1 cellular context compared by ENCODE assay signal in the genomic region with DNA sequence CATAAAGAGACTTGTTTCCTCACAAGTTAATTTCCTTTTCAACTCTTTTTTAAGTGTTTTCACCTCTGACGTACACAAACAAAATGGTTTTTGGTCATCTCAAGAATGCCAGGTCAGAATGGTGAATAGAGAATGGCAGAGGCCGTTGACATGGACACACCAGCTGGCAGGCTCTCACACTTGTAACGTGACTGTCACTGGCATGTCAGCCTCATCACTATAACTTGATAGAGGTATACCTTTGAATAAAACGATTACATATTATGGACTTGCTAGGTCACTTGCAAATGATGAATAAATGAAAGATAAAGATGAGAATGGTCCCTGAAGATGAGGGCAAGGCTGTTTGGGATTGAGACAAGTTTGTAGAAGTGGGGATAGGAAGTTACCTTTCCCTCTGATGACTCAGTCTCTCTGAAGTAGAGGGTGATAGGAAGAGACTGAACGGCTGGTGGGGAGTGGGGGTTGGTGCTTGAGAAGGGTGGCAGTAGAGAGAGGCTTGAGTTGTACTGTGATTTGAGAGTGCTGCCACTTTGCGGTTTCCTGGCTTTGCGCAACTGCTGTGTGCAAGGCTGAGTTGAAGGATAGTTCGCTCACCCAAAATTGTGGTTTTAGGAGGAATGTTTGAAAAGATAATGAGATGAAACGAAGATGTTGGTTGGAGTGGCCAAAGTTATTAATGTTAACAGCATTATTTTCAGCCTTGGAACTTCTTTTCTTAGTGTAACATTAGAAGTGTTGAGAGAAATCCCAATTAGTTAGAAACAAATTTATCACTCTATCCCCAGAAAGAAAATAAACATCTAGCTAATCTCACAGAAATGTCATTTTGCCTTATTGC.
TF ChIP-seq lines count a peak whose summit lies in the region.

No MANE protein-coding gene starts in this region.

TF ChIP-seq in K562, 482 proteins besides CTCF, POLR2A, EP300 and RAD21 (continued from another document and continues in another):
- TF ChIP-seq CBFB (CRISPR knock-in tag; IDR thresholded peaks at IDR 0.05): no peak
- peak; percentile 50; the same call in 1 of the 2 replicates for TF ChIP-seq SOX6 (IDR thresholded peaks at IDR 0.05)
- TF ChIP-seq, protein P1, sequence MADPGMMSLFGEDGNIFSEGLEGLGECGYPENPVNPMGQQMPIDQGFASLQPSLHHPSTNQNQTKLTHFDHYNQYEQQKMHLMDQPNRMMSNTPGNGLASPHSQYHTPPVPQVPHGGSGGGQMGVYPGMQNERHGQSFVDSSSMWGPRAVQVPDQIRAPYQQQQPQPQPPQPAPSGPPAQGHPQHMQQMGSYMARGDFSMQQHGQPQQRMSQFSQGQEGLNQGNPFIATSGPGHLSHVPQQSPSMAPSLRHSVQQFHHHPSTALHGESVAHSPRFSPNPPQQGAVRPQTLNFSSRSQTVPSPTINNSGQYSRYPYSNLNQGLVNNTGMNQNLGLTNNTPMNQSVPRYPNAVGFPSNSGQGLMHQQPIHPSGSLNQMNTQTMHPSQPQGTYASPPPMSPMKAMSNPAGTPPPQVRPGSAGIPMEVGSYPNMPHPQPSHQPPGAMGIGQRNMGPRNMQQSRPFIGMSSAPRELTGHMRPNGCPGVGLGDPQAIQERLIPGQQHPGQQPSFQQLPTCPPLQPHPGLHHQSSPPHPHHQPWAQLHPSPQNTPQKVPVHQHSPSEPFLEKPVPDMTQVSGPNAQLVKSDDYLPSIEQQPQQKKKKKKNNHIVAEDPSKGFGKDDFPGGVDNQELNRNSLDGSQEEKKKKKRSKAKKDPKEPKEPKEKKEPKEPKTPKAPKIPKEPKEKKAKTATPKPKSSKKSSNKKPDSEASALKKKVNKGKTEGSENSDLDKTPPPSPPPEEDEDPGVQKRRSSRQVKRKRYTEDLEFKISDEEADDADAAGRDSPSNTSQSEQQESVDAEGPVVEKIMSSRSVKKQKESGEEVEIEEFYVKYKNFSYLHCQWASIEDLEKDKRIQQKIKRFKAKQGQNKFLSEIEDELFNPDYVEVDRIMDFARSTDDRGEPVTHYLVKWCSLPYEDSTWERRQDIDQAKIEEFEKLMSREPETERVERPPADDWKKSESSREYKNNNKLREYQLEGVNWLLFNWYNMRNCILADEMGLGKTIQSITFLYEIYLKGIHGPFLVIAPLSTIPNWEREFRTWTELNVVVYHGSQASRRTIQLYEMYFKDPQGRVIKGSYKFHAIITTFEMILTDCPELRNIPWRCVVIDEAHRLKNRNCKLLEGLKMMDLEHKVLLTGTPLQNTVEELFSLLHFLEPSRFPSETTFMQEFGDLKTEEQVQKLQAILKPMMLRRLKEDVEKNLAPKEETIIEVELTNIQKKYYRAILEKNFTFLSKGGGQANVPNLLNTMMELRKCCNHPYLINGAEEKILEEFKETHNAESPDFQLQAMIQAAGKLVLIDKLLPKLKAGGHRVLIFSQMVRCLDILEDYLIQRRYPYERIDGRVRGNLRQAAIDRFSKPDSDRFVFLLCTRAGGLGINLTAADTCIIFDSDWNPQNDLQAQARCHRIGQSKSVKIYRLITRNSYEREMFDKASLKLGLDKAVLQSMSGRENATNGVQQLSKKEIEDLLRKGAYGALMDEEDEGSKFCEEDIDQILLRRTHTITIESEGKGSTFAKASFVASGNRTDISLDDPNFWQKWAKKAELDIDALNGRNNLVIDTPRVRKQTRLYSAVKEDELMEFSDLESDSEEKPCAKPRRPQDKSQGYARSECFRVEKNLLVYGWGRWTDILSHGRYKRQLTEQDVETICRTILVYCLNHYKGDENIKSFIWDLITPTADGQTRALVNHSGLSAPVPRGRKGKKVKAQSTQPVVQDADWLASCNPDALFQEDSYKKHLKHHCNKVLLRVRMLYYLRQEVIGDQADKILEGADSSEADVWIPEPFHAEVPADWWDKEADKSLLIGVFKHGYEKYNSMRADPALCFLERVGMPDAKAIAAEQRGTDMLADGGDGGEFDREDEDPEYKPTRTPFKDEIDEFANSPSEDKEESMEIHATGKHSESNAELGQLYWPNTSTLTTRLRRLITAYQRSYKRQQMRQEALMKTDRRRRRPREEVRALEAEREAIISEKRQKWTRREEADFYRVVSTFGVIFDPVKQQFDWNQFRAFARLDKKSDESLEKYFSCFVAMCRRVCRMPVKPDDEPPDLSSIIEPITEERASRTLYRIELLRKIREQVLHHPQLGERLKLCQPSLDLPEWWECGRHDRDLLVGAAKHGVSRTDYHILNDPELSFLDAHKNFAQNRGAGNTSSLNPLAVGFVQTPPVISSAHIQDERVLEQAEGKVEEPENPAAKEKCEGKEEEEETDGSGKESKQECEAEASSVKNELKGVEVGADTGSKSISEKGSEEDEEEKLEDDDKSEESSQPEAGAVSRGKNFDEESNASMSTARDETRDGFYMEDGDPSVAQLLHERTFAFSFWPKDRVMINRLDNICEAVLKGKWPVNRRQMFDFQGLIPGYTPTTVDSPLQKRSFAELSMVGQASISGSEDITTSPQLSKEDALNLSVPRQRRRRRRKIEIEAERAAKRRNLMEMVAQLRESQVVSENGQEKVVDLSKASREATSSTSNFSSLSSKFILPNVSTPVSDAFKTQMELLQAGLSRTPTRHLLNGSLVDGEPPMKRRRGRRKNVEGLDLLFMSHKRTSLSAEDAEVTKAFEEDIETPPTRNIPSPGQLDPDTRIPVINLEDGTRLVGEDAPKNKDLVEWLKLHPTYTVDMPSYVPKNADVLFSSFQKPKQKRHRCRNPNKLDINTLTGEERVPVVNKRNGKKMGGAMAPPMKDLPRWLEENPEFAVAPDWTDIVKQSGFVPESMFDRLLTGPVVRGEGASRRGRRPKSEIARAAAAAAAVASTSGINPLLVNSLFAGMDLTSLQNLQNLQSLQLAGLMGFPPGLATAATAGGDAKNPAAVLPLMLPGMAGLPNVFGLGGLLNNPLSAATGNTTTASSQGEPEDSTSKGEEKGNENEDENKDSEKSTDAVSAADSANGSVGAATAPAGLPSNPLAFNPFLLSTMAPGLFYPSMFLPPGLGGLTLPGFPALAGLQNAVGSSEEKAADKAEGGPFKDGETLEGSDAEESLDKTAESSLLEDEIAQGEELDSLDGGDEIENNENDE (IDR thresholded peaks at IDR 0.05; ENCODE audit: low read depth, low read length): no peak
- no peak for TF ChIP-seq HNRNPH1 (optimal IDR thresholded peaks at IDR 0.05; ENCODE audit: low read depth, low read length)
- no peak for TF ChIP-seq RBM17 (IDR thresholded peaks at IDR 0.05; ENCODE audit: borderline replicate concordance, low read depth, low read length)
- no peak for TF ChIP-seq CBX2 (IDR thresholded peaks at IDR 0.05; ENCODE audit: insufficient read depth, low read length, poor library complexity, severe bottlenecking)
- TF ChIP-seq TAL1 (IDR thresholded peaks at IDR 0.05): peak; percentile 37
- no peak for TF ChIP-seq GTF2A2 (tag; IDR thresholded peaks at IDR 0.05)
- TF ChIP-seq TEAD2 (tag; IDR thresholded peaks at IDR 0.05): no peak
- no peak for TF ChIP-seq SP2 (IDR thresholded peaks at IDR 0.05; ENCODE audit: extremely low read depth, low read depth, low read length, poor library complexity, severe bottlenecking)
- TF ChIP-seq MTF1 (CRISPR knock-in tag; IDR thresholded peaks at IDR 0.05; ENCODE audit: borderline replicate concordance): no peak
- TF ChIP-seq, protein P2, sequence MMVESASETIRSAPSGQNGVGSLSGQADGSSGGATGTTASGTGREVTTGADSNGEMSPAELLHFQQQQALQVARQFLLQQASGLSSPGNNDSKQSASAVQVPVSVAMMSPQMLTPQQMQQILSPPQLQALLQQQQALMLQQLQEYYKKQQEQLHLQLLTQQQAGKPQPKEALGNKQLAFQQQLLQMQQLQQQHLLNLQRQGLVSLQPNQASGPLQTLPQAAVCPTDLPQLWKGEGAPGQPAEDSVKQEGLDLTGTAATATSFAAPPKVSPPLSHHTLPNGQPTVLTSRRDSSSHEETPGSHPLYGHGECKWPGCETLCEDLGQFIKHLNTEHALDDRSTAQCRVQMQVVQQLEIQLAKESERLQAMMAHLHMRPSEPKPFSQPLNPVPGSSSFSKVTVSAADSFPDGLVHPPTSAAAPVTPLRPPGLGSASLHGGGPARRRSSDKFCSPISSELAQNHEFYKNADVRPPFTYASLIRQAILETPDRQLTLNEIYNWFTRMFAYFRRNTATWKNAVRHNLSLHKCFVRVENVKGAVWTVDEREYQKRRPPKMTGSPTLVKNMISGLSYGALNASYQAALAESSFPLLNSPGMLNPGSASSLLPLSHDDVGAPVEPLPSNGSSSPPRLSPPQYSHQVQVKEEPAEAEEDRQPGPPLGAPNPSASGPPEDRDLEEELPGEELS (CRISPR knock-in tag; IDR thresholded peaks at IDR 0.05; ENCODE audit: borderline replicate concordance): no peak
- no peak for TF ChIP-seq IFI16 (CRISPR knock-in tag; IDR thresholded peaks at IDR 0.05)
- no peak for TF ChIP-seq SNIP1 (IDR thresholded peaks at IDR 0.05; ENCODE audit: low read depth)
- TF ChIP-seq ZNF589 (CRISPR knock-in tag; IDR thresholded peaks at IDR 0.05; ENCODE audit: low read depth): no peak
- TF ChIP-seq XRCC5 (IDR thresholded peaks at IDR 0.05; ENCODE audit: low read depth, low read length): no peak
- peak; percentile 24 to 76; a peak in 2 of 4 replicates for TF ChIP-seq HDAC1 (IDR thresholded peaks at IDR 0.05)
- TF ChIP-seq RBM15 (IDR thresholded peaks at IDR 0.05; ENCODE audit: insufficient read depth, low read length): no peak
- no peak for TF ChIP-seq CC2D1A (IDR thresholded peaks at IDR 0.05)
- no peak for TF ChIP-seq HMGXB4 (CRISPR knock-in tag; IDR thresholded peaks at IDR 0.05)
- TF ChIP-seq U2AF1 (optimal IDR thresholded peaks at IDR 0.05; ENCODE audit: low read depth, low read length): no peak
- peak; percentile 53 for TF ChIP-seq FOSL1 (tag; conservative IDR thresholded peaks at IDR 0.05)
- no peak for TF ChIP-seq NFE2 (IDR thresholded peaks at IDR 0.05; ENCODE audit: low read depth)
- no peak for TF ChIP-seq FOXK2 (conservative IDR thresholded peaks at IDR 0.05 in 1 of 2, IDR thresholded peaks at IDR 0.05 in 1 of 2; ENCODE audit: low read depth in 2 of 2)
- no peak for TF ChIP-seq TAF1 (IDR thresholded peaks at IDR 0.05; ENCODE audit: control insufficient read depth, extremely low read depth, insufficient read depth, low read length, severe bottlenecking)
- TF ChIP-seq ZNF146 (CRISPR knock-in tag; IDR thresholded peaks at IDR 0.05; ENCODE audit: unreplicated experiment): no peak
- no peak for TF ChIP-seq ETS2 (tag; IDR thresholded peaks at IDR 0.05; ENCODE audit: borderline replicate concordance, poor library complexity, severe bottlenecking)
- TF ChIP-seq ZNF3 (CRISPR knock-in tag; IDR thresholded peaks at IDR 0.05): no peak
- no peak for TF ChIP-seq ZNF507 (tag; conservative IDR thresholded peaks at IDR 0.05)
- TF ChIP-seq, protein P3, sequence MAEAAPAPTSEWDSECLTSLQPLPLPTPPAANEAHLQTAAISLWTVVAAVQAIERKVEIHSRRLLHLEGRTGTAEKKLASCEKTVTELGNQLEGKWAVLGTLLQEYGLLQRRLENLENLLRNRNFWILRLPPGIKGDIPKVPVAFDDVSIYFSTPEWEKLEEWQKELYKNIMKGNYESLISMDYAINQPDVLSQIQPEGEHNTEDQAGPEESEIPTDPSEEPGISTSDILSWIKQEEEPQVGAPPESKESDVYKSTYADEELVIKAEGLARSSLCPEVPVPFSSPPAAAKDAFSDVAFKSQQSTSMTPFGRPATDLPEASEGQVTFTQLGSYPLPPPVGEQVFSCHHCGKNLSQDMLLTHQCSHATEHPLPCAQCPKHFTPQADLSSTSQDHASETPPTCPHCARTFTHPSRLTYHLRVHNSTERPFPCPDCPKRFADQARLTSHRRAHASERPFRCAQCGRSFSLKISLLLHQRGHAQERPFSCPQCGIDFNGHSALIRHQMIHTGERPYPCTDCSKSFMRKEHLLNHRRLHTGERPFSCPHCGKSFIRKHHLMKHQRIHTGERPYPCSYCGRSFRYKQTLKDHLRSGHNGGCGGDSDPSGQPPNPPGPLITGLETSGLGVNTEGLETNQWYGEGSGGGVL (CRISPR knock-in tag; IDR thresholded peaks at IDR 0.05): no peak
- TF ChIP-seq TBL1XR1 (IDR thresholded peaks at IDR 0.05; ENCODE audit: low read length in 2 of 2): no peak
- TF ChIP-seq, protein P4, sequence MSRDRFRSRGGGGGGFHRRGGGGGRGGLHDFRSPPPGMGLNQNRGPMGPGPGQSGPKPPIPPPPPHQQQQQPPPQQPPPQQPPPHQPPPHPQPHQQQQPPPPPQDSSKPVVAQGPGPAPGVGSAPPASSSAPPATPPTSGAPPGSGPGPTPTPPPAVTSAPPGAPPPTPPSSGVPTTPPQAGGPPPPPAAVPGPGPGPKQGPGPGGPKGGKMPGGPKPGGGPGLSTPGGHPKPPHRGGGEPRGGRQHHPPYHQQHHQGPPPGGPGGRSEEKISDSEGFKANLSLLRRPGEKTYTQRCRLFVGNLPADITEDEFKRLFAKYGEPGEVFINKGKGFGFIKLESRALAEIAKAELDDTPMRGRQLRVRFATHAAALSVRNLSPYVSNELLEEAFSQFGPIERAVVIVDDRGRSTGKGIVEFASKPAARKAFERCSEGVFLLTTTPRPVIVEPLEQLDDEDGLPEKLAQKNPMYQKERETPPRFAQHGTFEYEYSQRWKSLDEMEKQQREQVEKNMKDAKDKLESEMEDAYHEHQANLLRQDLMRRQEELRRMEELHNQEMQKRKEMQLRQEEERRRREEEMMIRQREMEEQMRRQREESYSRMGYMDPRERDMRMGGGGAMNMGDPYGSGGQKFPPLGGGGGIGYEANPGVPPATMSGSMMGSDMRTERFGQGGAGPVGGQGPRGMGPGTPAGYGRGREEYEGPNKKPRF (IDR thresholded peaks at IDR 0.05; ENCODE audit: low read depth, low read length): no peak
- TF ChIP-seq TCF7L2 (IDR thresholded peaks at IDR 0.05; ENCODE audit: low read depth, low read length): no peak
- no peak for TF ChIP-seq HMG20B (CRISPR knock-in tag; IDR thresholded peaks at IDR 0.05)
- peak; percentile 16 for TF ChIP-seq POLR2B (IDR thresholded peaks at IDR 0.05; ENCODE audit: low read depth, partially characterized antibody)
- TF ChIP-seq SMARCE1 (IDR thresholded peaks at IDR 0.05): peak; percentile 77
- no peak for TF ChIP-seq MAFF (IDR thresholded peaks at IDR 0.05; ENCODE audit: low read length)
- no peak for TF ChIP-seq SUPT5H (IDR thresholded peaks at IDR 0.05)
- 0 out of 2 replicates have a peak, but pooled peaks have one; percentile 31 for TF ChIP-seq GABPA (tag; conservative IDR thresholded peaks at IDR 0.05; ENCODE audit: low read depth)
- no peak for TF ChIP-seq E2F6 (IDR thresholded peaks at IDR 0.05; ENCODE audit: borderline replicate concordance in 1 of 2, extremely low read depth in 1 of 2, insufficient read depth in 1 of 2, insufficient read length in 1 of 2, low read depth in 1 of 2, low read length in 1 of 2, poor library complexity in 1 of 2, severe bottlenecking in 1 of 2)
